In genomic region chr6:36633915-36634314, GRCh38 we compare ENCODE assay signal across 1 cellular context.
A peak's percentile ranks its signal among the peaks of the same experiment; 100 is the strongest.
TF ChIP-seq lines count a peak whose summit lies in the region.

No MANE protein-coding gene starts in this region.

TF ChIP-seq in HepG2, 621 proteins besides CTCF, POLR2A, EP300 and RAD21 (continued from another document and continues in another):
- TF ChIP-seq PPARG (CRISPR knock-in tag; conservative IDR thresholded peaks at IDR 0.05) (0 out of 2 replicates have a peak, but pooled peaks have one; percentile 41), USF2 (IDR thresholded peaks at IDR 0.05; ENCODE audit: low read depth, low read length) (no peak), USF2 (CRISPR knock-in tag; IDR thresholded peaks at IDR 0.05; ENCODE audit: borderline replicate concordance) (no peak), FOXC1 (CRISPR knock-in tag; IDR thresholded peaks at IDR 0.05; ENCODE audit: borderline replicate concordance) (no peak), UBTF (CRISPR knock-in tag; IDR thresholded peaks at IDR 0.05) (peak; percentile 45; the same call in 1 of the 2 replicates), ZNF235 (CRISPR knock-in tag; IDR thresholded peaks at IDR 0.05; ENCODE audit: borderline replicate concordance) (no peak), RXRB (CRISPR knock-in tag; IDR thresholded peaks at IDR 0.05; ENCODE audit: borderline replicate concordance) (peak; percentile 48; the same call in 1 of the 2 replicates), GATAD2A (CRISPR knock-in tag; IDR thresholded peaks at IDR 0.05) (peak; percentile 57), NRL (CRISPR knock-in tag; IDR thresholded peaks at IDR 0.05; ENCODE audit: borderline replicate concordance) (no peak), ZNF616 (CRISPR knock-in tag; IDR thresholded peaks at IDR 0.05; ENCODE audit: low read depth) (no peak), HNRNPH1 (optimal IDR thresholded peaks at IDR 0.05; ENCODE audit: low read depth, low read length) (no peak), HMG20A (CRISPR knock-in tag; IDR thresholded peaks at IDR 0.05; ENCODE audit: borderline replicate concordance) (0 out of 2 replicates have a peak, but pooled peaks have one; percentile 14), CCDC6 (CRISPR knock-in tag; IDR thresholded peaks at IDR 0.05) (no peak), ZNF296 (CRISPR knock-in tag; conservative IDR thresholded peaks at IDR 0.05) (no peak), BCL6 (CRISPR knock-in tag; IDR thresholded peaks at IDR 0.05) (peak; percentile 40), NFIB (CRISPR knock-in tag; IDR thresholded peaks at IDR 0.05; ENCODE audit: borderline replicate concordance) (no peak), ZMYM3 (CRISPR knock-in tag; IDR thresholded peaks at IDR 0.05) (peak; percentile 61; the same call in 1 of the 2 replicates), ZNF776 (CRISPR knock-in tag; IDR thresholded peaks at IDR 0.05) (no peak), HINFP (CRISPR knock-in tag; IDR thresholded peaks at IDR 0.05; ENCODE audit: low read depth) (no peak), SPEN (CRISPR knock-in tag; IDR thresholded peaks at IDR 0.05; ENCODE audit: low read depth) (no peak), GLMP (CRISPR knock-in tag; IDR thresholded peaks at IDR 0.05; ENCODE audit: borderline replicate concordance) (no peak), CC2D1A (CRISPR knock-in tag; IDR thresholded peaks at IDR 0.05) (no peak), PAXIP1 (CRISPR knock-in tag; conservative IDR thresholded peaks at IDR 0.05) (peak; percentile 57; the same call in 1 of the 2 replicates), SOX13 (IDR thresholded peaks at IDR 0.05) (no peak), SOX13 (CRISPR knock-in tag; conservative IDR thresholded peaks at IDR 0.05 in 1 of 2, IDR thresholded peaks at IDR 0.05 in 1 of 2) (peak in 1 of 2 experiments; percentile 65; a peak in 2 of 4 replicates), PHF21A (CRISPR knock-in tag; IDR thresholded peaks at IDR 0.05) (peak; percentile 56; the same call in 1 of the 2 replicates), MAFK (conservative IDR thresholded peaks at IDR 0.05 in 1 of 2, IDR thresholded peaks at IDR 0.05 in 1 of 2; ENCODE audit: low read length in 2 of 2) (peak in 1 of 2 experiments; percentile 5; a peak in 1 of 4 replicates), ISL2 (CRISPR knock-in tag; IDR thresholded peaks at IDR 0.05) (no peak), BRD4 (CRISPR knock-in tag; IDR thresholded peaks at IDR 0.05) (no peak), MED1 (CRISPR knock-in tag; IDR thresholded peaks at IDR 0.05) (0 out of 2 replicates have a peak, but pooled peaks have one; percentile 32), XBP1 (CRISPR knock-in tag; IDR thresholded peaks at IDR 0.05) (no peak), ARID5B (CRISPR knock-in tag; IDR thresholded peaks at IDR 0.05) (peak; percentile 66), KLF15 (CRISPR knock-in tag; IDR thresholded peaks at IDR 0.05; ENCODE audit: borderline replicate concordance) (no peak), ZNF264 (CRISPR knock-in tag; IDR thresholded peaks at IDR 0.05) (no peak), ZNF660 (CRISPR knock-in tag; IDR thresholded peaks at IDR 0.05; ENCODE audit: borderline replicate concordance, low read depth) (no peak), ZMAT5 (CRISPR knock-in tag; IDR thresholded peaks at IDR 0.05; ENCODE audit: borderline replicate concordance, low read depth) (no peak), ZNF691 (CRISPR knock-in tag; IDR thresholded peaks at IDR 0.05; ENCODE audit: borderline replicate concordance, low read depth) (no peak; the same call in 1 of the 2 replicates), BCL3 (CRISPR knock-in tag; IDR thresholded peaks at IDR 0.05) (no peak), TMF1 (CRISPR knock-in tag; IDR thresholded peaks at IDR 0.05; ENCODE audit: low read depth) (no peak), SP140L (CRISPR knock-in tag; IDR thresholded peaks at IDR 0.05; ENCODE audit: borderline replicate concordance) (no peak), NFKBIZ (CRISPR knock-in tag; IDR thresholded peaks at IDR 0.05) (0 out of 2 replicates have a peak, but pooled peaks have one; percentile 30), RBFOX2 (IDR thresholded peaks at IDR 0.05; ENCODE audit: low read depth, low read length) (no peak), E2F2 (CRISPR knock-in tag; IDR thresholded peaks at IDR 0.05; ENCODE audit: borderline replicate concordance) (no peak), ZNF580 (CRISPR knock-in tag; IDR thresholded peaks at IDR 0.05; ENCODE audit: borderline replicate concordance, low read depth) (0 out of 2 replicates have a peak, but pooled peaks have one; percentile 26), ELF3 (CRISPR knock-in tag; IDR thresholded peaks at IDR 0.05) (peak; percentile 30; the same call in 1 of the 2 replicates)
